Comparison of ENCODE assay signal across 8 cellular contexts in the genomic region with DNA sequence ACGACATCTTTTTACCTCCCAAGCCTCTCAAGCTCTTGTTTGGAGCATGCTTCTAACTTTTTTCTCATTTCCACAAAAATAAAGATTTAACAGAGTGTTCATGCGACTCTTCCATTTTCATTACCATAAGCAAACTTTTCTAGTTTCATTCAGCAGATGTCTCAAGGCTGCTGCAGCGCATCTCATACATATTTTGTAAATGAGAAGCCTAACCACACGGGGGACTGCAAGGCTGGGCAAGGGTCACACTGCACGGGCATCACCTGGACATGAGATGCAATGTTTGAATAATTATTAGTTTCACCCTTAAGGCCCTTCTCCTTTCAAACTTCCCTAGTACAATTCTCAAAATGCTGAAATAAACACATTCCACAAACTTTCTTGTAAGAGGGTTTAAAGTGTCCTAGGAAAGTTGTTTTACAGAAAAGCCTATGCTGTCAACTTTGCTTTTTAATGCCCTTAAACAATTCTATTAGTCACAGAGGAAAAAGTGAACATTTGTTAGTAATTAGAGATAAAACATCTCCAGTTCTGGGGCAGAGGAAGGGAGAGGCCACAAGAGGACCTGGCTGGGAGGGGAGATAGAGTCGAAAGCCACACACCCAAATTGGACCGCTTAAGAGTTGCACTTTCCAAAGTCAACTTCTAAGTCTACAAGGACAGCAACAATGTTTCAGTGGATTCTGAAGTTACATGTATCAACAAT. TPM values are rescaled to one million over a fixed set of nuclear protein-coding genes. Genes with fewer than 3 reads are reported as not detected.
DNase-seq lines count a peak whose midpoint lies in the region; ATAC-seq and TF ChIP-seq lines count a peak whose summit lies in the region.

No MANE protein-coding gene starts in this region.

- peak overlapping the region; percentile 81 for H3K4me3 Mint-ChIP-seq in activated CD4-positive, alpha-beta T cell treated with anti-CD3 and anti-CD28 coated beads, Interleukin-2, amount 10 ng/mL, durations not matched to agents 24 days and 14 days

- peaks cover 10% of the 10 kb centered on the region for H3K9me3 Mint-ChIP-seq in activated CD4-positive, alpha-beta T cell treated with anti-CD3 and anti-CD28 coated beads, Interleukin-2, amount 10 ng/mL, durations not matched to agents 24 days and 14 days

- DNase-seq in activated CD4-positive, alpha-beta T cell treated with anti-CD3 and anti-CD28 coated beads, Interleukin-2, amount 10 ng/mL, durations not matched to agents 24 days and 14 days, result no peak
- peak; percentile 30 for DNase-seq in germinal center (ENCODE audit: low spot score)
- peak; percentile 12 for DNase-seq in renal cortical epithelial cell (ENCODE audit: low read depth)
- DNase-seq in NCI-H524 (lab: John Stamatoyannopoulos, UW), result no peak
- no peak for DNase-seq in globus pallidus (ENCODE audit: low spot score)
- DNase-seq in DMS53 (lab: John Stamatoyannopoulos, UW), result no peak

- H3K27me3 Mint-ChIP-seq in activated CD4-positive, alpha-beta T cell treated with anti-CD3 and anti-CD28 coated beads, Interleukin-2, amount 10 ng/mL, durations not matched to agents 24 days and 14 days, result peaks cover 7% of the 10 kb centered on the region

- H3K36me3 Mint-ChIP-seq in activated CD4-positive, alpha-beta T cell treated with anti-CD3 and anti-CD28 coated beads, Interleukin-2, amount 10 ng/mL, durations not matched to agents 24 days and 14 days (ENCODE audit: low read depth), result peaks cover 13% of the 10 kb centered on the region

- ATAC-seq in GM21528 (IDR thresholded peaks at IDR 0.05; ENCODE audit: low FRiP score, unreplicated experiment), result peak; percentile 18

- H3K27ac Mint-ChIP-seq in activated CD4-positive, alpha-beta T cell treated with anti-CD3 and anti-CD28 coated beads, Interleukin-2, amount 10 ng/mL, durations not matched to agents 24 days and 14 days, result peak overlapping the region; percentile 69

- H3K4me1 Mint-ChIP-seq in activated CD4-positive, alpha-beta T cell treated with anti-CD3 and anti-CD28 coated beads, Interleukin-2, amount 10 ng/mL, durations not matched to agents 24 days and 14 days, result peaks cover 35% of the 10 kb centered on the region

- intact Hi-C loops in activated CD4-positive, alpha-beta T cell treated with anti-CD3 and anti-CD28 coated beads, Interleukin-2, amount 10 ng/mL, durations not matched to agents 24 days and 14 days (cut with micrococcal nuclease), result loop anchor here (2.0 to 5.0 kb wide), 2 partner anchors 68 to 291 kb away; no protein-coding TSS in a partner anchor

- no peak for TF ChIP-seq CTCF in 22Rv1 (IDR thresholded peaks at IDR 0.05)

- H3K27ac ChIP-seq in 22Rv1, result peak overlapping the region; percentile 60; the same call in 1 of the 2 replicates

RNA-seq across cellular contexts. Expression of a gene that starts 1.3 kb away (rescaled TPM):
- 22.3 and 25.2 TPM in 2 replicates for total RNA-seq in activated CD4-positive, alpha-beta T cell treated with anti-CD3 and anti-CD28 coated beads, Interleukin-2, amount 10 ng/mL, durations not matched to agents 24 days and 14 days
- 10.1 and 21.5 TPM in 2 replicates for total RNA-seq in renal cortical epithelial cell

Comparison
In these comparisons a context has a peak if more than half of its experiments do, and no peak if none do; other contexts are left out.
1. DNase-seq: peak in germinal center (single experiment) and renal cortical epithelial cell (single experiment); none in activated CD4-positive, alpha-beta T cell treated with anti-CD3 and anti-CD28 coated beads, Interleukin-2, amount 10 ng/mL, durations not matched to agents 24 days and 14 days (single experiment), NCI-H524 (0 of 2), globus pallidus (single experiment) and DMS53 (single experiment).